In the genomic region with DNA sequence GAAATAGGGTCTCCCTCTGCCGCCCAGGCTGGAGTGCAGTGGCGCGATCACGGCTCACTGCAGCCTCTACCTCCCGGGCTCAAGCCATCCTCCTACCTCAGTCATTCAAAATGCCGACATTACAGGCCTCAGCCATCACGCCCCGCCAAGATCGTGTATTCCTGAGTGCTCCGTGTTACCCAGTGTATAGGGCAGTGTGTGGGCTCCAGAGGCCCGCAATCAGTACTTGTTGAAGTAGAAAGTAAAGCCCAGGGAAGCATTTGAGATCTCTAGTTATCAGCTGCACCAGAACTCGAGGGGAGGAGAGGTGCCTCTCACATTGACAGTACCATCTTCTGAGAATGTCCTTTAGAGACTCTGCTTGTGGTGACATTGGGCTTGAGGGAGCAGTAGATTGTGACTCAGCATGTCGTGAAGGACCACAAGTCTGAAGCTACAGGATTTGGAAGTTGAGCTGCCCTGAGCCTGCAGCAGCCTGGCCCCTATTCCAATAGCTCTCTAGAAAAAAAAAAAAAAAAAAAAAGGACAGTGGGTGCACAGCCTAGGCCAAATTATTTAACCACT, we compare ENCODE assay signal across 8 cellular contexts. TPM values are rescaled to one million over a fixed set of nuclear protein-coding genes. Genes with fewer than 3 reads are reported as not detected.
A peak's percentile ranks its signal among the peaks of the same experiment; 100 is the strongest.
DNase-seq lines count a peak whose midpoint lies in the region; ATAC-seq and TF ChIP-seq lines count a peak whose summit lies in the region.

No MANE protein-coding gene starts in this region.

- H3K27me3 ChIP-seq in hepatocyte (no peaks in the 10 kb centered on the region), ovary (no peaks in the 10 kb centered on the region)

- no peaks in the 10 kb centered on the region for H4K20me1 ChIP-seq in hepatocyte (ENCODE audit: insufficient read depth, poor library complexity, severe bottlenecking)

- intact Hi-C loops in ovary (cut with DNase I): no loop called here

- H3K79me2 ChIP-seq in hepatocyte: peaks cover 30% of the 10 kb centered on the region

- DNase-seq in A172 (ENCODE audit: low spot score) (peak; percentile 16), G401 (ENCODE audit: low spot score) (peak; percentile 7), SK-MEL-5 (ENCODE audit: low read depth, low spot score) (peak; percentile 14), hepatocyte (ENCODE audit: low spot score) (no peak), NCI-H1105 treated with DMSO at 0.1 percent for 48 hours (lab: John Stamatoyannopoulos, UW) (no peak), ovary (no peak), AG20443 (ENCODE audit: low spot score) (no peak)

- no peak overlapping the region for H3K4me3 ChIP-seq in hepatocyte
- H3K4me3 ChIP-seq in ovary: no peak overlapping the region

- ATAC-seq in GM18861 (IDR thresholded peaks at IDR 0.05; ENCODE audit: unreplicated experiment): no peak

- peaks cover 6% of the 10 kb centered on the region for H3K4me1 ChIP-seq in hepatocyte (ENCODE audit: insufficient read depth)
- peaks cover 3% of the 10 kb centered on the region for H3K4me1 ChIP-seq in ovary (ENCODE audit: insufficient read depth)

- no peak for TF ChIP-seq EP300 in ovary (IDR thresholded peaks at IDR 0.05)

- H3K27ac ChIP-seq in hepatocyte (no peak overlapping the region), ovary (no peak overlapping the region)

- H3K36me3 ChIP-seq in hepatocyte (replicated peaks; ENCODE audit: insufficient read depth, low read depth): no peaks in the 10 kb centered on the region
- no peaks in the 10 kb centered on the region for H3K36me3 ChIP-seq in ovary

- H3K9me3 ChIP-seq in hepatocyte (ENCODE audit: low read depth): no peaks in the 10 kb centered on the region
- no peaks in the 10 kb centered on the region for H3K9me3 ChIP-seq in ovary

- in situ Hi-C loops in G401 (cut with HindIII; ENCODE audit: low sequenced_read_pairs): no loop called here
- in situ Hi-C loops in SK-MEL-5 (cut with HindIII; ENCODE audit: low pct_unique_long_range_greater_than_20kb, low sequenced_read_pairs): no loop called here

- H3K9me2 ChIP-seq in hepatocyte (replicated peaks; ENCODE audit: insufficient read depth): no peaks in the 10 kb centered on the region

- peak overlapping the region; percentile 90 for H2AFZ ChIP-seq in hepatocyte

- WGBS in hepatocyte (ENCODE audit: low lambda C conversion rate, missing lambda C conversion rate): 73% methylated on average over 13 of the region's 13 CpGs
- WGBS in ovary, 3 donors: 58 to 65% (median 63%) methylated on average over 13 of the region's 13 CpGs

- TF ChIP-seq CTCF in hepatocyte (IDR thresholded peaks at IDR 0.05; ENCODE audit: poor library complexity) (no peak), ovary (IDR thresholded peaks at IDR 0.05) (no peak)

- H3K4me2 ChIP-seq in hepatocyte: peak overlapping the region; percentile 99

- TF ChIP-seq POLR2A in ovary (IDR thresholded peaks at IDR 0.05): no peak

RNA-seq across cellular contexts. Expression of gene PRPSAP1, which starts 1.1 kb away (rescaled TPM):
- 33.8 and 49.7 TPM in 2 replicates for total RNA-seq in A172 (2014; rRNA removed; shearing (Covaris generic))
- total RNA-seq in G401 (2014; rRNA removed; shearing (Covaris generic)): 28.0 and 30.8 TPM in 2 replicates
- total RNA-seq in SK-MEL-5 (2014; rRNA removed; shearing (Covaris generic)): 42.2 and 43.7 TPM in 2 replicates
- 116 and 117 TPM in 2 replicates for polyA plus RNA-seq in SK-MEL-5 (2015; cell fraction: cytosol; rRNA removed)
- polyA plus RNA-seq in SK-MEL-5 (2015; cell fraction: nucleus; rRNA removed): 470 and 484 TPM in 2 replicates
- total RNA-seq in hepatocyte: 42.1 and 61.8 TPM in 2 replicates
- 42.3 and 62.3 TPM in 2 replicates for polyA plus RNA-seq in hepatocyte
- 10 to 100 TPM; 26.1 to 50.4 (median 44.5) TPM for total RNA-seq in ovary
- polyA plus RNA-seq in ovary: 10 to 100 TPM; 42.9 to 57.9 TPM

RNA-seq across cellular contexts. Expression of gene SPHK1, which starts 29.6 kb away (rescaled TPM):
- 31.6 and 38.1 TPM in 2 replicates for total RNA-seq in A172 (2014; rRNA removed; shearing (Covaris generic))
- 5.8 and 10.6 TPM in 2 replicates for total RNA-seq in G401 (2014; rRNA removed; shearing (Covaris generic))
- 60.4 and 60.5 TPM in 2 replicates for total RNA-seq in SK-MEL-5 (2014; rRNA removed; shearing (Covaris generic))
- 79.0 and 79.8 TPM in 2 replicates for polyA plus RNA-seq in SK-MEL-5 (2015; cell fraction: cytosol; rRNA removed)
- polyA plus RNA-seq in SK-MEL-5 (2015; cell fraction: nucleus; rRNA removed): 184 and 217 TPM in 2 replicates
- 3.8 and 5.2 TPM in 2 replicates for total RNA-seq in hepatocyte
- 12.1 and 15.2 TPM in 2 replicates for polyA plus RNA-seq in hepatocyte
- total RNA-seq in ovary: 1 to 10 TPM; 1.8 to 9.2 (median 3.7) TPM
- 1 to 10 TPM in 1 of 2 donors, under 1 TPM in 1; 0.80 to 4.0 TPM for polyA plus RNA-seq in ovary

RNA-seq across cellular contexts. Expression of gene QRICH2, which starts 46.8 kb away (rescaled TPM):
- 2.1 and 2.8 TPM in 2 replicates for total RNA-seq in A172 (2014; rRNA removed; shearing (Covaris generic))
- total RNA-seq in G401 (2014; rRNA removed; shearing (Covaris generic)): 0.47 and 1.4 TPM in 2 replicates
- 2.4 and 2.7 TPM in 2 replicates for total RNA-seq in SK-MEL-5 (2014; rRNA removed; shearing (Covaris generic))
- polyA plus RNA-seq in SK-MEL-5 (2015; cell fraction: cytosol; rRNA removed): 3.1 and 3.8 TPM in 2 replicates
- 20.2 and 21.8 TPM in 2 replicates for polyA plus RNA-seq in SK-MEL-5 (2015; cell fraction: nucleus; rRNA removed)
- total RNA-seq in hepatocyte: 2.8 and 3.6 TPM in 2 replicates
- 2.3 and 2.9 TPM in 2 replicates for polyA plus RNA-seq in hepatocyte
- total RNA-seq in ovary: 1 to 10 TPM; 1.1 to 3.8 (median 1.5) TPM
- polyA plus RNA-seq in ovary: 1 to 10 TPM in 1 of 2 donors, under 1 TPM in 1; 0.42 to 1.9 TPM

Comparison
In these comparisons a context has a peak if more than half of its experiments do, and no peak if none do; other contexts are left out.
1. DNase-seq: peak in A172 (single experiment), G401 (single experiment) and SK-MEL-5 (single experiment); none in hepatocyte (single experiment), NCI-H1105 treated with DMSO at 0.1 percent for 48 hours (single experiment), ovary (0 of 5) and AG20443 (single experiment).